1 cellular context compared by ENCODE assay signal in the genomic region with DNA sequence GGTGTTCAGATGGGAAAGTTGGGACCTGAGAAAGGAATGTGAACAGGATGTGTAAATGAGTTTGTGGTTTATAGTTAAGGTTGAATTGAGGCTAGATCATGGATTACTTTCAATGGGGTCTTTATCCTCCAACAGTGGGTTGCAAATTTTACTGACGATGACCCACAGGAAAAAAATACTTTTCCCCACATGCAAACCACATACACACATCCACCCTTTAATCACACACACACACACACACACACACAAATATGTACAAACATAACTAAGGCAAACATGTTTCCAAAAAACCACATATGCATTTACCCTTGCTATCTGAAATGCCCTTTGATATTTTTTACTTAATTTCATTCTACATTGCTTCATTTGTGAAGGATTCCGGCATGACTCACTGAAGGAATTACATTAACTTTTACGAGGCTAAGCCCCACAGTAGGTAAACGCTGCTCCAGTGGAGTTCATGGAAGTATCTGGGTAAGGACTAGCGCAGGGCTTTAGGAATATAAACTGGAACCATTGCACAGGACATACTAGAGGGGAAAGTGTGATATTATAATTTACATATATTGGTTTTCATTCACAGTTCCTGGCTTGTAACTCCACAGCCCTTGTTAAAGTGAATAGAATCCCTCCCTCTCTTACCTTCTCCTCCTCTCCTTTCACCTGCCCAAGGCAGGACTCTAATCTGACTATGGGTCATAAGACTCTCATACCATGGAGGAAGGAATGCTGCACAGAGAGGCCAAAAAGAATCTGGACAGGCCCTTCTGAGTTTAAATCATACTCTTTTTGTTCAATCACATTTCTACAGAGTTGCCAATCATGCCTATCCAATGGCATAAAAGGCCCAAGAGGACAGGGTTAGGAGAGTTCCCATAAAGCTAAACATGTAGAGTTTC.
TF ChIP-seq lines count a peak whose summit lies in the region.

No MANE protein-coding gene starts in this region.

TF ChIP-seq in SK-N-SH, 30 proteins besides CTCF, POLR2A, EP300 and RAD21 (continued from another document):
- TF ChIP-seq USF1 (IDR thresholded peaks at IDR 0.05; ENCODE audit: borderline replicate concordance, low read depth) (no peak), JUND (IDR thresholded peaks at IDR 0.05) (no peak), SMC3 (IDR thresholded peaks at IDR 0.05; ENCODE audit: low read depth, low read length) (no peak), IRF3 (IDR thresholded peaks at IDR 0.05; ENCODE audit: low read depth, low read length) (no peak), RXRA (IDR thresholded peaks at IDR 0.05; ENCODE audit: borderline replicate concordance, low read depth) (no peak), REST (IDR thresholded peaks at IDR 0.05; ENCODE audit: low read depth, low read length) (no peak), GABPA (IDR thresholded peaks at IDR 0.05; ENCODE audit: low read depth) (no peak), TAF1 (IDR thresholded peaks at IDR 0.05; ENCODE audit: borderline replicate concordance, low read depth, low read length) (no peak), TEAD4 (IDR thresholded peaks at IDR 0.05; ENCODE audit: borderline replicate concordance, insufficient read depth) (no peak), FOXJ3 (CRISPR knock-in tag; IDR thresholded peaks at IDR 0.05) (no peak), TCF12 (IDR thresholded peaks at IDR 0.05) (no peak), PBX3 (IDR thresholded peaks at IDR 0.05) (no peak), RFX5 (IDR thresholded peaks at IDR 0.05; ENCODE audit: low read length) (no peak)
TF ChIP-seq in SK-N-SH: peak in this region for 0.
